Comparison of ENCODE assay signal across 24 cellular contexts in genomic region chr7:32336726-32337125, GRCh38.
DNase-seq lines count a peak whose midpoint lies in the region; ATAC-seq, FAIRE-seq and TF ChIP-seq lines count a peak whose summit lies in the region.
"Had no signal": no experiment of that assay in that cellular context is flagged by ENCODE, and none has a peak within 500 bp of the region (broad histone marks: within the 10 kb centered on the region; RNA-seq: fewer than 3 reads in every experiment).

No MANE protein-coding gene starts in this region.

- no peaks in the 10 kb centered on the region for H3K27me3 ChIP-seq in keratinocyte (ENCODE audit: control insufficient read depth, extremely low read depth, insufficient read depth, low read length)
- H3K27me3 ChIP-seq: BLaER1, body of pancreas, right atrium auricular region had no signal

- H3K9ac ChIP-seq in keratinocyte (ENCODE audit: control insufficient read depth, extremely low read depth, insufficient read depth, low read length) = peak overlapping the region; percentile 14
- H3K9ac ChIP-seq: BLaER1 had no signal

- H3K79me2 ChIP-seq in keratinocyte (ENCODE audit: control insufficient read depth, insufficient read depth, low read length) = no peaks in the 10 kb centered on the region

- peak overlapping the region in 1 of 3 experiments; percentile 9 for H3K4me3 ChIP-seq in keratinocyte (ENCODE audit: control insufficient read depth in 2 of 3, extremely low read depth in 1 of 3, insufficient read depth in 2 of 3, low read depth in 1 of 3, low read length in 3 of 3)
- H3K4me3 ChIP-seq: BLaER1, body of pancreas, right atrium auricular region had no signal

- H3K9me3 Mint-ChIP-seq in activated T-helper 17 cell treated with anti-CD3 and anti-CD28 coated beads, Interleukin-2, amount 50 U/mL, for 72 hours = no peaks in the 10 kb centered on the region

- DNase-seq in ELR (ENCODE audit: low read depth) = peak; percentile 73
- peak; percentile 40 for DNase-seq in M059J (ENCODE audit: low read depth)
- peak; percentile 27 for DNase-seq in SW480 (ENCODE audit: low spot score)
- DNase-seq in keratinocyte (ENCODE audit: low read depth, low spot score) = peak; percentile 41
- no peak for DNase-seq in GM10248 (ENCODE audit: extremely low spot score)
- no peak for DNase-seq in NCI-H82 treated with DMSO at 0.1 percent for 48 hours (lab: John Stamatoyannopoulos, UW; ENCODE audit: unreplicated experiment)
- DNase-seq: activated CD4-positive, alpha-beta T cell treated with anti-CD3 and anti-CD28 coated beads, Interleukin-2, amount 10 ng/mL, durations not matched to agents 7 days and 5 days; activated naive CD4-positive, alpha-beta T cell; activated T-cell treated with anti-CD3 and anti-CD28 coated beads, Interleukin-2, amount 50 U/mL, for 4 hours; body of pancreas; GF-D8; left cardiac atrium; NCI-H1694 treated with DMSO at 0.1 percent for 48 hours; NCI-H226; stimulated activated CD4-positive, alpha-beta T cell treated with anti-CD3 and anti-CD28 coated beads, Interleukin-2, amount 100 ng/mL, for 24 hours had no signal

- peaks cover 15% of the 10 kb centered on the region for H3K27me3 Mint-ChIP-seq in activated T-helper 17 cell treated with anti-CD3 and anti-CD28 coated beads, Interleukin-2, amount 50 U/mL, for 72 hours
- H3K27me3 Mint-ChIP-seq: activated CD4-positive, alpha-beta T cell treated with anti-CD3 and anti-CD28 coated beads, Interleukin-2, amount 10 ng/mL, durations not matched to agents 7 days and 5 days had no signal

- H4K20me1 ChIP-seq in keratinocyte (ENCODE audit: control insufficient read depth, extremely low read depth, insufficient read depth, low read length) = no peaks in the 10 kb centered on the region
- H4K20me1 ChIP-seq: BLaER1 had no signal

- no peak for ATAC-seq in activated T-helper 17 cell treated with anti-CD3 and anti-CD28 coated beads, Interleukin-2, amount 50 U/mL, for 72 hours (replicated peaks)
- ATAC-seq: activated T-cell treated with anti-CD3 and anti-CD28 coated beads, Interleukin-2, amount 50 U/mL, for 4 hours; body of pancreas; HCT116; left cardiac atrium; Right ventricle myocardium inferior had no signal

- dilution Hi-C loops in keratinocyte (cut with MboI; ENCODE audit: extremely low pct_ligation_motif_present, low sequenced_read_pairs) = no loop called here

- POLR2A ChIA-PET in GM10248 (lab: Yijun Ruan, JAX) = no interaction called here

- no peaks in the 10 kb centered on the region for H3K9me3 ChIP-seq in keratinocyte (ENCODE audit: control insufficient read depth, low read depth, low read length)

- no peak overlapping the region for H3K4me3 Mint-ChIP-seq in activated T-helper 17 cell treated with anti-CD3 and anti-CD28 coated beads, Interleukin-2, amount 50 U/mL, for 72 hours
- H3K4me3 Mint-ChIP-seq: activated CD4-positive, alpha-beta T cell treated with anti-CD3 and anti-CD28 coated beads, Interleukin-2, amount 10 ng/mL, durations not matched to agents 7 days and 5 days; activated T-cell treated with anti-CD3 and anti-CD28 coated beads, Interleukin-2, amount 50 U/mL, for 4 hours; T-helper 2 cell treated with Interferon-gamma antibody and Interleukin-4, amounts not matched to agents 5 μg/mL and 100 μg/mL, for 36 hours; type B pancreatic cell had no signal

- TF ChIP-seq CTCF in keratinocyte (optimal IDR thresholded peaks at IDR 0.05 in 1 of 3, IDR thresholded peaks at IDR 0.05 in 1 of 3, conservative IDR thresholded peaks at IDR 0.05 in 1 of 3; ENCODE audit: extremely low read depth in 1 of 3, insufficient read depth in 2 of 3, low read length in 3 of 3) (peak in 1 of 3 experiments; percentile 6), GM10248 (IDR thresholded peaks at IDR 0.05; ENCODE audit: control extremely low read depth, extremely low read depth, low read depth, missing control alignments) (no peak)

- H3K4me1 Mint-ChIP-seq in activated T-helper 17 cell treated with anti-CD3 and anti-CD28 coated beads, Interleukin-2, amount 50 U/mL, for 72 hours = no peaks in the 10 kb centered on the region
- H3K4me1 Mint-ChIP-seq: activated CD4-positive, alpha-beta T cell treated with anti-CD3 and anti-CD28 coated beads, Interleukin-2, amount 10 ng/mL, durations not matched to agents 7 days and 5 days had no signal

- no peaks in the 10 kb centered on the region for H3K9me1 ChIP-seq in keratinocyte (ENCODE audit: control insufficient read depth, extremely low read depth, insufficient read depth, low read length)

- peaks cover 22% of the 10 kb centered on the region for H3K4me1 ChIP-seq in keratinocyte (ENCODE audit: control insufficient read depth, extremely low read depth, insufficient read depth, low read length)
- H3K4me1 ChIP-seq: BLaER1, body of pancreas, right atrium auricular region had no signal

- peak; percentile 98 for FAIRE-seq in keratinocyte (lab: Jason Lieb, UNC)
- FAIRE-seq: endothelial cell of umbilical vein, GM19239 had no signal

- CTCF ChIA-PET in GM10248 (lab: Yijun Ruan, JAX) = interaction anchor here (1.4 to 1.5 kb wide), 2 partner anchors 11 to 34 kb away, joined by 3 to 6 read pairs; no protein-coding TSS in a partner anchor

- H3K4me2 ChIP-seq in keratinocyte (ENCODE audit: control insufficient read depth, extremely low read depth, insufficient read depth, low read depth, low read length) = peak overlapping the region; percentile 68
- H3K4me2 ChIP-seq: BLaER1 had no signal

- H3K36me3 ChIP-seq in keratinocyte (ENCODE audit: control insufficient read depth in 2 of 2, extremely low read depth in 1 of 2, insufficient read depth in 2 of 2, low read length in 2 of 2) = no peaks in the 10 kb centered on the region
- H3K36me3 ChIP-seq: BLaER1, right atrium auricular region had no signal

- H2AFZ ChIP-seq in keratinocyte (ENCODE audit: control insufficient read depth, low read length) = peak overlapping the region; percentile 86

- H3K36me3 Mint-ChIP-seq in activated T-helper 17 cell treated with anti-CD3 and anti-CD28 coated beads, Interleukin-2, amount 50 U/mL, for 72 hours (ENCODE audit: low read depth) = no peaks in the 10 kb centered on the region
- H3K36me3 Mint-ChIP-seq: type B pancreatic cell had no signal

- no peak overlapping the region for H3K27ac Mint-ChIP-seq in activated T-helper 17 cell treated with anti-CD3 and anti-CD28 coated beads, Interleukin-2, amount 50 U/mL, for 72 hours
- H3K27ac Mint-ChIP-seq: activated CD4-positive, alpha-beta T cell treated with anti-CD3 and anti-CD28 coated beads, Interleukin-2, amount 10 ng/mL, durations not matched to agents 7 days and 5 days; T-helper 2 cell treated with Interferon-gamma antibody and Interleukin-4, amounts not matched to agents 5 μg/mL and 100 μg/mL, for 36 hours; type B pancreatic cell had no signal

- H3K27ac ChIP-seq in keratinocyte (ENCODE audit: control insufficient read depth, insufficient read depth, low read length) = peak overlapping the region; percentile 66
- H3K27ac ChIP-seq: BLaER1, body of pancreas, right atrium auricular region had no signal

Comparison
In these comparisons a context has a peak if more than half of its experiments do, and no peak if none do; other contexts are left out.
1. DNase-seq: peak in ELR (single experiment), M059J (single experiment), SW480 (single experiment) and keratinocyte (single experiment); none in GM10248 (single experiment) and NCI-H82 treated with DMSO at 0.1 percent for 48 hours (single experiment).